10 cellular contexts compared by ENCODE assay signal in genomic region chr5:136374003-136374402, GRCh38. TPM values are rescaled to one million over a fixed set of nuclear protein-coding genes. Genes with fewer than 3 reads are reported as not detected.
A peak's percentile ranks its signal among the peaks of the same experiment; 100 is the strongest.
DNase-seq lines count a peak whose midpoint lies in the region; ATAC-seq and TF ChIP-seq lines count a peak whose summit lies in the region.
"Had no signal": no experiment of that assay in that cellular context is flagged by ENCODE, and none has a peak within 500 bp of the region (broad histone marks: within the 10 kb centered on the region; RNA-seq: fewer than 3 reads in every experiment).

No MANE protein-coding gene starts in this region.

- peak; percentile 79 for DNase-seq in Daoy (ENCODE audit: low read depth)
- peak; percentile 69 for DNase-seq in kidney tubule cell (ENCODE audit: low spot score)
- DNase-seq in HAP-1 (ENCODE audit: low spot score in 2 of 2): no peak
- DNase-seq in 8988T: no peak
- DNase-seq: activated CD4-positive, CD25-positive, alpha-beta regulatory T cell; naive B cell had no signal

- in situ Hi-C loops in HAP-1 (cut with MboI; ENCODE audit: low sequenced_read_pairs): loop anchor here (25.0 kb wide), 1 partner anchor 388 kb away; no protein-coding TSS in a partner anchor

- H3K4me3 ChIP-seq in HAP-1: no peak overlapping the region

- no peaks in the 10 kb centered on the region for H3K27me3 ChIP-seq in HAP-1 (ENCODE audit: low read depth)

- H3K9me3 ChIP-seq in HAP-1: no peaks in the 10 kb centered on the region

- ATAC-seq in HG03135 (IDR thresholded peaks at IDR 0.05; ENCODE audit: unreplicated experiment): no peak
- no peak for ATAC-seq in GM18909 (IDR thresholded peaks at IDR 0.05; ENCODE audit: poor library complexity, unreplicated experiment)

- H3K27ac ChIP-seq in VCaP: no peak overlapping the region

- peak; percentile 91 for TF ChIP-seq CTCF in VCaP (conservative IDR thresholded peaks at IDR 0.05)

- no peaks in the 10 kb centered on the region for H3K4me1 ChIP-seq in HAP-1

- no peaks in the 10 kb centered on the region for H3K36me3 ChIP-seq in HAP-1 (replicated peaks)

- TF ChIP-seq RAD21 in Ishikawa (IDR thresholded peaks at IDR 0.05; ENCODE audit: low read depth): peak; percentile 38; the same call in 1 of the 2 replicates

- TF ChIP-seq EP300 in Ishikawa (IDR thresholded peaks at IDR 0.05; ENCODE audit: borderline replicate concordance): no peak

TF ChIP-seq in Ishikawa, 13 proteins besides CTCF, POLR2A, EP300 and RAD21:
- TF ChIP-seq YY1 (IDR thresholded peaks at IDR 0.05; ENCODE audit: low read depth) (no peak), USF1 (IDR thresholded peaks at IDR 0.05) (no peak), EGR1 (IDR thresholded peaks at IDR 0.05) (no peak), TEAD4 (IDR thresholded peaks at IDR 0.05) (no peak), TAF1 (IDR thresholded peaks at IDR 0.05; ENCODE audit: low read depth) (no peak), CEBPB (IDR thresholded peaks at IDR 0.05) (no peak), MAX (IDR thresholded peaks at IDR 0.05) (no peak)

RNA-seq across cellular contexts. Expression of gene TRPC7, which starts 8.7 kb away (rescaled TPM):
- not detected in 2 replicates for total RNA-seq in Daoy (2014; rRNA removed; shearing (Covaris generic))

Comparison
In these comparisons a context has a peak if more than half of its experiments do, and no peak if none do; other contexts are left out.
1. DNase-seq: peak in Daoy (single experiment) and kidney tubule cell (single experiment); none in HAP-1 (0 of 2) and 8988T (single experiment).